ENCODE assay signal across 8 cellular contexts in the genomic region with DNA sequence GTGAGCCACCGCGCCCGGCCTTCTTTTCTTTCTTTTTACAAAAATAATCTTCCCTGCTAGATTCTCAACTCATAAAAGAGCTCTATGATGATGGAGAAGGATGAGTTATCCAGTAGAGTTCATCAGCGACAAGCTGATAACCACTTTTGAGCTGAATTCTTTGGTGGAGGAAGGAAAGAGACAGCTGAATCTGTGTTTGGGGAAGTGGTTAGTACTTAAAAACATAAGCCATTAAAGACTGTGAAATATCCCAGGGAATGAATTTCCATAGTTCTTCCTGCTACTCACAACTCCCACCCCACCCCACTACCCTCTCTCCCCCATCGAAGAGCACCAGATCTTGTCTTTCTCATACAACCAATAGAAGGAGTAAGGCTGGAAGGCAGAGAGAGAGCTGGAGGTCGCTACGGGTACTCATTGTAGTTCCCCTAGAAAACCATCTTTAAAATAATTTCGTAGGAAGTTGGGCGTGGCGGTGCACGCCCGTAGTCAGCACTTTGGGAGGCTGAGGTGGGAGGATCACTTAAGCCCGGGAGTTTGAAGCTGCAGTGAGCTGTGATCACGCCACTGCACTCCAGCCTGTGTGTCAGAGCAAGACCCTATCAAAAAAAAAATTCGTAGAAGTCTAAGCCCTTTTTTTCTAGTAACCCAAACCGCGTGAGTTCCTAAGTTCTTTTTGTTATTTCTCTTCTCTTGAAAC. TPM values are rescaled to one million over a fixed set of nuclear protein-coding genes. Genes with fewer than 3 reads are reported as not detected.
A peak's percentile ranks its signal among the peaks of the same experiment; 100 is the strongest.
DNase-seq lines count a peak whose midpoint lies in the region; ATAC-seq and TF ChIP-seq lines count a peak whose summit lies in the region.

No MANE protein-coding gene starts in this region.

- DNase-seq in NOMO-1 (lab: John Stamatoyannopoulos, UW; ENCODE audit: unreplicated experiment in 2 of 2) (peak; percentile 55 to 70), ascending aorta (ENCODE audit: low spot score in 2 of 2) (no peak), medulla oblongata (ENCODE audit: extremely low spot score) (peak; percentile 16), substantia nigra (lab: John Stamatoyannopoulos, UW) (no peak), A172 (ENCODE audit: low spot score) (no peak)

- no peaks in the 10 kb centered on the region for H3K27me3 ChIP-seq in ascending aorta

- peak overlapping the region; percentile 63 to 64 for H3K4me3 ChIP-seq in ascending aorta

- peak; percentile 4 for ATAC-seq in GM19397 (IDR thresholded peaks at IDR 0.05; ENCODE audit: unreplicated experiment)
- no peak for ATAC-seq in HG03571 (IDR thresholded peaks at IDR 0.05; ENCODE audit: unreplicated experiment)
- no peak for ATAC-seq in HG03159 (IDR thresholded peaks at IDR 0.05; ENCODE audit: unreplicated experiment)

- H3K36me3 ChIP-seq in ascending aorta, result no peaks in the 10 kb centered on the region

- H3K4me1 ChIP-seq in ascending aorta, result no peaks in the 10 kb centered on the region

- intact Hi-C loops in ascending aorta (cut with DNase I), result loop anchor here (2.0 kb wide), 1 partner anchor 47 kb away; no protein-coding TSS in a partner anchor

- H3K9me3 ChIP-seq in ascending aorta, result no peaks in the 10 kb centered on the region

- no peak for TF ChIP-seq CTCF in ascending aorta (IDR thresholded peaks at IDR 0.05)

- H3K27ac ChIP-seq in ascending aorta (no peak overlapping the region), substantia nigra (ENCODE audit: low read depth, low read length, poor library complexity, severe bottlenecking) (peak overlapping the region; percentile 19)

RNA-seq across cellular contexts. Expression of a gene that starts 0.6 kb away (rescaled TPM):
- total RNA-seq in ascending aorta, result not detected
- total RNA-seq in A172 (2014; rRNA removed; shearing (Covaris generic)), result 19.1 and 29.4 TPM in 2 replicates

RNA-seq across cellular contexts. Expression of a gene that starts 27.9 kb away (rescaled TPM):
- total RNA-seq in ascending aorta, result 187 TPM
- total RNA-seq in A172 (2014; rRNA removed; shearing (Covaris generic)), result 407 and 456 TPM in 2 replicates

RNA-seq across cellular contexts. Expression of a gene that starts 32.0 kb away (rescaled TPM):
- 27.5 TPM for total RNA-seq in ascending aorta
- 65.1 and 74.0 TPM in 2 replicates for total RNA-seq in A172 (2014; rRNA removed; shearing (Covaris generic))

RNA-seq across cellular contexts. Expression of a gene that starts 35.5 kb away (rescaled TPM):
- total RNA-seq in ascending aorta, result 29.8 TPM
- total RNA-seq in A172 (2014; rRNA removed; shearing (Covaris generic)), result 19.2 and 25.0 TPM in 2 replicates

RNA-seq across cellular contexts. Expression of a gene that starts 54.0 kb away (rescaled TPM):
- 21.2 TPM for total RNA-seq in ascending aorta
- 48.4 and 62.9 TPM in 2 replicates for total RNA-seq in A172 (2014; rRNA removed; shearing (Covaris generic))

Comparison
In these comparisons a context has a peak if more than half of its experiments do, and no peak if none do; other contexts are left out.
1. DNase-seq: peak in NOMO-1 (2 of 2) and medulla oblongata (single experiment); none in ascending aorta (0 of 2), substantia nigra (0 of 49) and A172 (single experiment).
2. RNA of a gene that starts 0.6 kb away (total RNA-seq): 19.1 to 29.4 TPM in A172; not detected in ascending aorta (single experiment); every median in the first group is over 10 times any median in the second.